ENCODE assay signal across 8 cellular contexts in genomic region chr5:180495292-180495691, GRCh38. TPM values are rescaled to one million over a fixed set of nuclear protein-coding genes. Genes with fewer than 3 reads are reported as not detected.
DNase-seq lines count a peak whose midpoint lies in the region; ATAC-seq and TF ChIP-seq lines count a peak whose summit lies in the region.

No MANE protein-coding gene starts in this region.

- no peaks in the 10 kb centered on the region for H3K9me3 ChIP-seq in adrenal gland (replicated peaks in 1 of 3)
- H3K9me3 ChIP-seq in left lung: no peaks in the 10 kb centered on the region
- H3K9me3 ChIP-seq in thymus (ENCODE audit: control insufficient read depth): no peaks in the 10 kb centered on the region

- H3K4me1 Mint-ChIP-seq in activated T-cell treated with anti-CD3 and anti-CD28 coated beads, Interleukin-2, amount 50 U/mL, for 24 hours (ENCODE audit: low read depth): peaks cover 48% of the 10 kb centered on the region

- ATAC-seq in left lung: no peak
- no peak for ATAC-seq in HG02938 (IDR thresholded peaks at IDR 0.05; ENCODE audit: unreplicated experiment)

- no peak for DNase-seq in activated T-cell treated with anti-CD3 and anti-CD28 coated beads, Interleukin-2, amount 50 U/mL, for 24 hours
- DNase-seq in activated T-cell treated with anti-CD3 and anti-CD28 coated beads for 4 hours (no peak), adrenal gland (peak in 1 of 7 donors; percentile 29), left lung (no peak), NCI-H774 (lab: John Stamatoyannopoulos, UW) (no peak)
- no peak for DNase-seq in NK-92 treated with Interleukin-12 subunit alpha and Interleukin-12 subunit beta, amount 100 ng/mL, for 24 hours (lab: John Stamatoyannopoulos, UW)

- no peak for TF ChIP-seq CTCF in adrenal gland (IDR thresholded peaks at IDR 0.05)
- TF ChIP-seq CTCF in left lung (IDR thresholded peaks at IDR 0.05): no peak

- H3K36me3 Mint-ChIP-seq in activated T-cell treated with anti-CD3 and anti-CD28 coated beads, Interleukin-2, amount 50 U/mL, for 24 hours (ENCODE audit: low read depth): peaks cover 36% of the 10 kb centered on the region

- no peaks in the 10 kb centered on the region for H3K27me3 Mint-ChIP-seq in activated T-cell treated with anti-CD3 and anti-CD28 coated beads, Interleukin-2, amount 50 U/mL, for 24 hours

- H3K4me1 ChIP-seq in adrenal gland (replicated peaks in 1 of 2): peaks cover 13 to 14% of the 10 kb centered on the region in 2 donors
- H3K4me1 ChIP-seq in left lung: peaks cover 2 to 50% of the 10 kb centered on the region in 2 donors
- peaks cover 9% of the 10 kb centered on the region for H3K4me1 ChIP-seq in thymus (ENCODE audit: control insufficient read depth, insufficient read depth, low read length)

- no peak for TF ChIP-seq POLR2A in adrenal gland (IDR thresholded peaks at IDR 0.05)

- no peaks in the 10 kb centered on the region for H3K9me3 Mint-ChIP-seq in activated T-cell treated with anti-CD3 and anti-CD28 coated beads, Interleukin-2, amount 50 U/mL, for 24 hours

- H3K27ac ChIP-seq in adrenal gland (peak overlapping the region in 1 of 5 donors; percentile 80), left lung (peak overlapping the region; percentile 93 to 95), thymus (ENCODE audit: low read depth) (no peak overlapping the region)

- H3K27me3 ChIP-seq in adrenal gland (no peaks in the 10 kb centered on the region), left lung (no peaks in the 10 kb centered on the region), thymus (ENCODE audit: control insufficient read depth, insufficient read depth) (no peaks in the 10 kb centered on the region)

- H3K4me3 ChIP-seq in adrenal gland (peak overlapping the region in 3 of 4 donors; percentile 41 to 98 (median 63)), left lung (peak overlapping the region; percentile 92 to 98), thymus (ENCODE audit: low read length) (peak overlapping the region; percentile 96)

- no peaks in the 10 kb centered on the region for H3K36me3 ChIP-seq in adrenal gland (replicated peaks in 1 of 2)
- H3K36me3 ChIP-seq in left lung: no peaks in the 10 kb centered on the region
- H3K36me3 ChIP-seq in thymus (ENCODE audit: control insufficient read depth, insufficient read depth): peaks cover 5% of the 10 kb centered on the region

- intact Hi-C loops in adrenal gland (cut with DNase I) (no loop called here), left lung (cut with DNase I) (no loop called here)

- H3K27ac Mint-ChIP-seq in activated T-cell treated with anti-CD3 and anti-CD28 coated beads, Interleukin-2, amount 50 U/mL, for 24 hours: peak overlapping the region; percentile 48

- H3K4me3 Mint-ChIP-seq in activated T-cell treated with anti-CD3 and anti-CD28 coated beads, Interleukin-2, amount 50 U/mL, for 24 hours: peak overlapping the region; percentile 81

- 15 to 20% (median 18%) methylated on average over 7 of the region's 7 CpGs for WGBS in adrenal gland, 4 donors
- 49% methylated on average over 7 of the region's 7 CpGs for WGBS in thymus

RNA-seq across cellular contexts. Expression of gene CNOT6, which starts 1.1 kb away (rescaled TPM):
- total RNA-seq in adrenal gland (10 to 100 TPM in 4 of 8 donors, 1 to 10 TPM in 4; 6.9 to 17.1 (median 11.5) TPM), left lung (10 to 100 TPM; 29.1 to 30.7 TPM)
- polyA plus RNA-seq in adrenal gland (10 to 100 TPM in 1 of 3 donors, 1 to 10 TPM in 2; 4.4 to 16.9 (median 6.3) TPM), thymus (14.2 TPM)
